In genomic region chr1:67733741-67734690, GRCh38 we compare ENCODE assay signal across 16 cellular contexts. TPM values are rescaled to one million over a fixed set of nuclear protein-coding genes. Genes with fewer than 3 reads are reported as not detected.
DNase-seq lines count a peak whose midpoint lies in the region; ATAC-seq, FAIRE-seq and TF ChIP-seq lines count a peak whose summit lies in the region.
"Had no signal": no experiment of that assay in that cellular context is flagged by ENCODE, and none has a peak within 500 bp of the region (broad histone marks: within the 10 kb centered on the region; RNA-seq: fewer than 3 reads in every experiment).

No MANE protein-coding gene starts in this region.

- H2AFZ ChIP-seq in Loucy (ENCODE audit: low read length) (0 out of 2 replicates have a peak overlapping the region, but pooled peaks have one; percentile 2), K562 (ENCODE audit: low read depth, low read length) (peak overlapping the region; percentile 80)

- H3K4me3 Mint-ChIP-seq in CD8-positive, alpha-beta T cell, result no peak overlapping the region
- no peak overlapping the region for H3K4me3 Mint-ChIP-seq in osteocyte (ENCODE audit: unreplicated experiment)
- H3K4me3 Mint-ChIP-seq: activated T-cell treated with anti-CD3 and anti-CD28 coated beads, Interleukin-2, amount 50 U/mL, for 72 hours; brain had no signal

- H3K27me3 Mint-ChIP-seq in CD8-positive, alpha-beta T cell (ENCODE audit: low read depth), result peaks cover under 1% of the 10 kb centered on the region
- H3K27me3 Mint-ChIP-seq in osteocyte (ENCODE audit: unreplicated experiment), result no peaks in the 10 kb centered on the region
- H3K27me3 Mint-ChIP-seq: brain had no signal

- 0% methylated on average over 7 of the region's 7 CpGs for WGBS in K562 (ENCODE audit: insufficient coverage, low coverage, missing lambda C conversion rate)
- WGBS in esophagus muscularis mucosa, result 68% methylated on average over 7 of the region's 7 CpGs
- WGBS in upper lobe of left lung, 2 donors, result 61% methylated on average over 7 of the region's 7 CpGs

- no peak for ATAC-seq in CD8-positive, alpha-beta T cell
- ATAC-seq in K562 (peak; percentile 84), upper lobe of left lung (ENCODE audit: low FRiP score in 2 of 2) (no peak)
- ATAC-seq: activated T-cell treated with anti-CD3 and anti-CD28 coated beads, Interleukin-2, amount 50 U/mL, for 72 hours had no signal

- TF ChIP-seq EP300 in K562 (IDR thresholded peaks at IDR 0.05; ENCODE audit: low read length) (peak; percentile 88), esophagus muscularis mucosa (IDR thresholded peaks at IDR 0.05) (no peak), upper lobe of left lung (IDR thresholded peaks at IDR 0.05) (no peak)

- TF ChIP-seq RAD21 in K562 (CRISPR knock-in tag; conservative IDR thresholded peaks at IDR 0.05 in 1 of 2, IDR thresholded peaks at IDR 0.05 in 1 of 2), result peak in 1 of 2 experiments; percentile 8; a peak in 1 of 4 replicates

- peaks cover 19% of the 10 kb centered on the region for H3K4me1 Mint-ChIP-seq in CD8-positive, alpha-beta T cell (ENCODE audit: low read depth)
- H3K4me1 Mint-ChIP-seq in osteocyte (ENCODE audit: unreplicated experiment), result peaks cover 61% of the 10 kb centered on the region

- no peak overlapping the region for H3K9ac ChIP-seq in Loucy (ENCODE audit: low read depth, low read length, poor library complexity, severe bottlenecking)
- peak overlapping the region; percentile 18 to 77; a peak in 3 of 4 replicates for H3K9ac ChIP-seq in K562 (ENCODE audit: insufficient read depth in 1 of 2, low read depth in 2 of 2, low read length in 2 of 2)

- H3K4me2 ChIP-seq in Loucy (ENCODE audit: low read depth, low read length, poor library complexity, severe bottlenecking) (no peak overlapping the region), K562 (ENCODE audit: insufficient read depth, low read length) (peak overlapping the region; percentile 84)

- no peaks in the 10 kb centered on the region for H3K9me3 ChIP-seq in CD8-positive, alpha-beta T cell (ENCODE audit: low read length)
- H3K9me3 ChIP-seq in Loucy (ENCODE audit: insufficient read depth, low read depth, low read length) (no peaks in the 10 kb centered on the region), K562 (replicated peaks; ENCODE audit: control insufficient read depth, insufficient read depth, low read depth, low read length) (no peaks in the 10 kb centered on the region), esophagus muscularis mucosa (no peaks in the 10 kb centered on the region), upper lobe of left lung (no peaks in the 10 kb centered on the region)
- H3K9me3 ChIP-seq: heart right ventricle had no signal

- H3K79me2 ChIP-seq in Loucy (ENCODE audit: insufficient read depth, low read length) (no peaks in the 10 kb centered on the region), K562 (ENCODE audit: control insufficient read depth, insufficient read depth, low read length) (no peaks in the 10 kb centered on the region)

- H3K27me3 ChIP-seq in CD8-positive, alpha-beta T cell (ENCODE audit: insufficient read depth, low read length), result no peaks in the 10 kb centered on the region
- H3K27me3 ChIP-seq in Loucy (ENCODE audit: insufficient read depth, low read length, poor library complexity, severe bottlenecking) (no peaks in the 10 kb centered on the region), K562 (ENCODE audit: control insufficient read depth in 2 of 2, insufficient read depth in 2 of 2, low read length in 2 of 2) (no peaks in the 10 kb centered on the region), esophagus muscularis mucosa (no peaks in the 10 kb centered on the region), upper lobe of left lung (no peaks in the 10 kb centered on the region)
- H3K27me3 ChIP-seq: heart right ventricle had no signal

- intact Hi-C loops in CD8-positive, alpha-beta T cell (cut with DNase I, micrococcal nuclease), result no loop called here
- intact Hi-C loops in K562 (cut with micrococcal nuclease), result loop anchor here (1.0 kb wide), 2 partner anchors 23 to 46 kb away; no protein-coding TSS in a partner anchor
- intact Hi-C loops in esophagus muscularis mucosa (cut with DNase I), result no loop called here

- no peak overlapping the region for H3K4me3 ChIP-seq in CD8-positive, alpha-beta T cell (ENCODE audit: low read depth, low read length)
- H3K4me3 ChIP-seq in Loucy (ENCODE audit: low read length, poor library complexity, severe bottlenecking) (no peak overlapping the region), K562 (peak overlapping the region; percentile 6; the same call in 1 of the 2 replicates), esophagus muscularis mucosa (no peak overlapping the region), upper lobe of left lung (no peak overlapping the region)
- H3K4me3 ChIP-seq: heart right ventricle had no signal

- H3K36me3 ChIP-seq in CD8-positive, alpha-beta T cell (ENCODE audit: insufficient read depth, low read length), result no peaks in the 10 kb centered on the region
- no peaks in the 10 kb centered on the region for H3K36me3 ChIP-seq in Loucy (ENCODE audit: insufficient read depth, low read length)
- no peaks in the 10 kb centered on the region; the same call in 2 of the 3 replicates for H3K36me3 ChIP-seq in K562 (ENCODE audit: control insufficient read depth, insufficient read depth, low read length)
- H3K36me3 ChIP-seq in esophagus muscularis mucosa, result no peaks in the 10 kb centered on the region
- H3K36me3 ChIP-seq in upper lobe of left lung, result no peaks in the 10 kb centered on the region
- H3K36me3 ChIP-seq: heart right ventricle had no signal

- TF ChIP-seq CTCF in CD8-positive, alpha-beta T cell (IDR thresholded peaks at IDR 0.05), result no peak
- no peak for TF ChIP-seq CTCF in Loucy (conservative IDR thresholded peaks at IDR 0.05; ENCODE audit: low read length)
- TF ChIP-seq CTCF in K562 (IDR thresholded peaks at IDR 0.05 in 2 of 3, conservative IDR thresholded peaks at IDR 0.05 in 1 of 3; ENCODE audit: insufficient read depth in 2 of 3, low read depth in 1 of 3, low read length in 3 of 3), result no peak
- no peak for TF ChIP-seq CTCF in osteocyte (IDR thresholded peaks at IDR 0.05)
- TF ChIP-seq CTCF in esophagus muscularis mucosa (IDR thresholded peaks at IDR 0.05), result no peak
- TF ChIP-seq CTCF in upper lobe of left lung (IDR thresholded peaks at IDR 0.05), result no peak

- H3K27ac ChIP-seq in CD8-positive, alpha-beta T cell (ENCODE audit: low read depth, low read length), result no peak overlapping the region
- H3K27ac ChIP-seq in K562 (ENCODE audit: extremely low read depth, low read depth, low read length), result peak overlapping the region; percentile 93
- no peak overlapping the region for H3K27ac ChIP-seq in esophagus muscularis mucosa (replicated peaks in 1 of 4)
- no peak overlapping the region for H3K27ac ChIP-seq in upper lobe of left lung

- no peaks in the 10 kb centered on the region for H3K9me3 Mint-ChIP-seq in CD8-positive, alpha-beta T cell
- no peaks in the 10 kb centered on the region for H3K9me3 Mint-ChIP-seq in osteocyte (ENCODE audit: unreplicated experiment)
- H3K9me3 Mint-ChIP-seq: activated T-cell treated with anti-CD3 and anti-CD28 coated beads, Interleukin-2, amount 50 U/mL, for 72 hours had no signal

- H3K36me3 Mint-ChIP-seq in CD8-positive, alpha-beta T cell, result no peaks in the 10 kb centered on the region
- H3K36me3 Mint-ChIP-seq in osteocyte (ENCODE audit: unreplicated experiment), result peaks cover 1% of the 10 kb centered on the region
- H3K36me3 Mint-ChIP-seq: brain had no signal

- peak overlapping the region; percentile 25 for H3K27ac Mint-ChIP-seq in CD8-positive, alpha-beta T cell
- peak overlapping the region; percentile 77 for H3K27ac Mint-ChIP-seq in osteocyte (ENCODE audit: unreplicated experiment)
- H3K27ac Mint-ChIP-seq: activated T-cell treated with anti-CD3 and anti-CD28 coated beads, Interleukin-2, amount 50 U/mL, for 72 hours had no signal

- H3K9me1 ChIP-seq in K562 (ENCODE audit: control insufficient read depth, insufficient read depth, low read length), result no peaks in the 10 kb centered on the region

- DNase-seq in CD8-positive, alpha-beta T cell, result no peak
- DNase-seq in K562 (ENCODE audit: extremely low read depth in 1 of 4, low spot score in 3 of 4), result peak; percentile 93 to 97 (median 96)
- no peak for DNase-seq in osteocyte (ENCODE audit: extremely low spot score, unreplicated experiment)
- no peak for DNase-seq in esophagus muscularis mucosa (ENCODE audit: extremely low spot score)
- DNase-seq in upper lobe of left lung, result no peak
- DNase-seq in NCI-H446 (lab: John Stamatoyannopoulos, UW), result no peak
- no peak for DNase-seq in NCI-H345 (lab: John Stamatoyannopoulos, UW)
- DNase-seq: activated T-cell treated with anti-CD3 and anti-CD28 coated beads, Interleukin-2, amount 50 U/mL, for 72 hours; AML-193; heart right ventricle; NCI-H1694 treated with DMSO at 0.1 percent for 48 hours; NCI-H748 treated with DMSO at 0.1 percent for 48 hours; stimulated activated CD4-positive, alpha-beta T cell treated with anti-CD3 and anti-CD28 coated beads, Interleukin-15, amount 100 ng/mL, for 24 hours had no signal

- POLR2A ChIA-PET in CD8-positive, alpha-beta T cell (lab: Charles Lee), result interaction anchor here (1.0 kb wide), 1 partner anchor 49 kb away, joined by 3 read pairs; the partner anchor contains the start of gene GADD45A
- POLR2A ChIA-PET in K562 (lab: Yijun Ruan, JAX), result interaction anchor here (0.7 to 2.0 kb wide), 13 partner anchors 8 to 215 kb away, joined by 3 to 7 read pairs (median 4); no protein-coding TSS in a partner anchor

- peak; percentile 99 for FAIRE-seq in K562 (lab: Jason Lieb, UNC)
- FAIRE-seq: G401.6 had no signal

- no TSS peak for BruUV-seq in K562 (replicated peaks; lab: Mats Ljungman, UMichigan)

- CTCF ChIA-PET in CD8-positive, alpha-beta T cell (lab: Charles Lee), result interaction anchor here (1.0 kb wide), 1 partner anchor 173 kb away, joined by 3 read pairs; no protein-coding TSS in a partner anchor
- CTCF ChIA-PET in K562 (lab: Yijun Ruan, JAX; ENCODE audit: low intra/inter-chr PET ratio), result no interaction called here

- no peak for TF ChIP-seq POLR2A in K562 (conservative IDR thresholded peaks at IDR 0.05)
- TF ChIP-seq POLR2A in esophagus muscularis mucosa (IDR thresholded peaks at IDR 0.05; ENCODE audit: low read depth), result no peak
- TF ChIP-seq POLR2A in upper lobe of left lung (IDR thresholded peaks at IDR 0.05), result no peak

- in situ Hi-C loops in K562 (cut with MboI), result no loop called here

- no peaks in the 10 kb centered on the region for H3F3A ChIP-seq in Loucy (ENCODE audit: low read depth)

- peaks cover 15% of the 10 kb centered on the region for H3K4me1 ChIP-seq in CD8-positive, alpha-beta T cell (ENCODE audit: insufficient read depth, low read length)
- H3K4me1 ChIP-seq in Loucy (ENCODE audit: insufficient read depth, low read length, poor library complexity, severe bottlenecking) (peaks cover 8% of the 10 kb centered on the region), K562 (replicated peaks in 1 of 2; ENCODE audit: control insufficient read depth in 2 of 2, insufficient read depth in 2 of 2, low read length in 2 of 2) (peaks cover 43 to 85% of the 10 kb centered on the region in 2 experiments), esophagus muscularis mucosa (peaks cover 43 to 57% (median 55%) of the 10 kb centered on the region in 4 donors), upper lobe of left lung (peaks cover 12 to 29% (median 21%) of the 10 kb centered on the region in 4 donors)

- H3K9me2 ChIP-seq in Loucy (replicated peaks; ENCODE audit: low read depth, low read length), result no peaks in the 10 kb centered on the region

- H4K20me1 ChIP-seq in Loucy (ENCODE audit: insufficient read depth, low read length, poor library complexity, severe bottlenecking) (no peaks in the 10 kb centered on the region), K562 (replicated peaks; ENCODE audit: control insufficient read depth, insufficient read depth, low read length) (no peaks in the 10 kb centered on the region)

RNA-seq across cellular contexts. Expression of gene GADD45A, which starts 49.0 kb away (rescaled TPM):
- total RNA-seq in CD8-positive, alpha-beta T cell, result 100 to 1,000 TPM; 194 to 196 TPM
- total RNA-seq in K562 (2011; cell fraction: chromatin; rRNA removed; ENCODE audit: low replicate concordance), result 90.8 and 102 TPM in 2 replicates
- total RNA-seq in K562 (2011; cell fraction: nucleolus; rRNA removed), result 107 and 116 TPM in 2 replicates
- total RNA-seq in K562 (2011; cell fraction: nucleoplasm; rRNA removed), result 70.0 and 72.2 TPM in 2 replicates
- total RNA-seq in K562 (2014; rRNA removed) (124 and 128 TPM in 2 replicates), K562 (2014; rRNA removed; fragmentation: Illumina TruSeq; extraction: Trizol) (47.2 and 53.9 TPM in 2 replicates), K562 (2015; rRNA removed; fragmentation: Illumina TruSeq; extraction: Trizol) (35.6 and 36.3 TPM in 2 replicates), K562 (2021) (131 and 156 TPM in 2 replicates), osteocyte (43.3 and 45.3 TPM in 2 replicates), esophagus muscularis mucosa (10 to 100 TPM; 51.1 to 80.8 (median 66.5) TPM), upper lobe of left lung (10 to 100 TPM; 21.7 to 45.6 (median 28.2) TPM)
- polyA plus RNA-seq in K562 (2011; rRNA removed) (62.1 and 67.7 TPM in 2 replicates), K562 (2014; fragmentation: Illumina TruSeq; extraction: Trizol) (70.7 and 71.9 TPM in 2 replicates), K562 (2014; fragmentation: Nextera tagmentation; extraction: Ambion mirVana) (10 to 100 TPM; 21.3 to 22.4 TPM), K562 (2014; rRNA removed) (118 and 142 TPM in 2 replicates)
- polyA plus RNA-seq in K562 (2011; cell fraction: cytosol; rRNA removed), result 70.5 and 81.1 TPM in 2 replicates
- 121 and 179 TPM in 2 replicates for polyA plus RNA-seq in K562 (2011; cell fraction: nucleus; rRNA removed)
- polyA plus RNA-seq in K562 (2012), result 105 and 115 TPM in 2 replicates
- polyA minus RNA-seq in K562 (2011; rRNA and poly(A)+ RNA removed), result 20.1 and 28.5 TPM in 2 replicates
- 39.4 and 64.1 TPM in 2 replicates for polyA minus RNA-seq in K562 (2011; cell fraction: cytosol; rRNA and poly(A)+ RNA removed)
- 113 and 146 TPM in 2 replicates for polyA minus RNA-seq in K562 (2011; cell fraction: nucleus; rRNA and poly(A)+ RNA removed)

Comparison
In these comparisons a context has a peak if more than half of its experiments do, and no peak if none do; other contexts are left out.
1. DNase-seq: peak in K562 (4 of 4); none in CD8-positive, alpha-beta T cell (0 of 7), osteocyte (single experiment), esophagus muscularis mucosa (single experiment), upper lobe of left lung (0 of 2), NCI-H446 (0 of 2) and NCI-H345 (single experiment).